ENCODE assay signal across 10 cellular contexts in genomic region chr1:207883660-207884245, GRCh38. TPM values are rescaled to one million over a fixed set of nuclear protein-coding genes. Genes with fewer than 3 reads are reported as not detected.
DNase-seq lines count a peak whose midpoint lies in the region; TF ChIP-seq lines count a peak whose summit lies in the region.
"Had no signal": no experiment of that assay in that cellular context is flagged by ENCODE, and none has a peak within 500 bp of the region (broad histone marks: within the 10 kb centered on the region; RNA-seq: fewer than 3 reads in every experiment).

No MANE protein-coding gene starts in this region.

- peak; percentile 30 for DNase-seq in stimulated activated CD4-positive, alpha-beta T cell treated with anti-CD3 and anti-CD28 coated beads, Interleukin-15, amount 100 ng/mL, for 24 hours
- no peak for DNase-seq in stimulated activated CD4-positive, alpha-beta T cell treated with anti-CD3 and anti-CD28 coated beads, Interleukin-2, amount 100 ng/mL, for 24 hours
- DNase-seq in NCI-H345 treated with DMSO at 0.1 percent for 48 hours (lab: John Stamatoyannopoulos, UW; ENCODE audit: unreplicated experiment) (peak; percentile 89), esophagus squamous epithelium (lab: John Stamatoyannopoulos, UW) (no peak), KBM-7 (no peak), NCI-H1694 treated with DMSO at 0.1 percent for 48 hours (lab: John Stamatoyannopoulos, UW) (no peak), GM20000 (ENCODE audit: low spot score) (no peak)
- DNase-seq in stimulated activated CD4-positive, alpha-beta T cell treated with anti-CD3 and anti-CD28 coated beads, Interleukin-2, amount 100 ng/mL, for 48 hours, result no peak
- DNase-seq: NCI-H2107; stimulated activated CD4-positive, alpha-beta T cell treated with anti-CD3 and anti-CD28 coated beads, Interleukin-1b, Interleukin-23, amount 100 ng/mL, for 48 hours had no signal

- WGBS in esophagus squamous epithelium, 2 donors, result 56 to 66% methylated on average over 2 of the region's 2 CpGs

- intact Hi-C loops in esophagus squamous epithelium (cut with DNase I), result no loop called here

- in situ Hi-C loops in KBM-7 (cut with MboI; ENCODE audit: low pct_unique_long_range_greater_than_20kb, low sequenced_read_pairs), result no loop called here

- no peaks in the 10 kb centered on the region for H3K36me3 ChIP-seq in esophagus squamous epithelium

- H3K27ac ChIP-seq in esophagus squamous epithelium, result peak overlapping the region in 3 of 4 donors; percentile 43 to 82 (median 64)

- no peaks in the 10 kb centered on the region for H3K9me3 ChIP-seq in esophagus squamous epithelium

- peak overlapping the region in 2 of 4 donors; percentile 8 to 24 for H3K4me3 ChIP-seq in esophagus squamous epithelium

- no peak for TF ChIP-seq CTCF in esophagus squamous epithelium (IDR thresholded peaks at IDR 0.05)
- TF ChIP-seq CTCF in GM20000 (IDR thresholded peaks at IDR 0.05; ENCODE audit: extremely low read depth, missing control alignments), result no peak

- no peak for TF ChIP-seq POLR2A in esophagus squamous epithelium (IDR thresholded peaks at IDR 0.05)

- no peaks in the 10 kb centered on the region for H3K27me3 ChIP-seq in esophagus squamous epithelium

- H3K4me1 ChIP-seq in esophagus squamous epithelium, result peaks cover 1 to 62% (median 17%) of the 10 kb centered on the region in 3 donors

RNA-seq across cellular contexts. Expression of gene CD34, which starts 27.2 kb away (rescaled TPM):
- total RNA-seq in esophagus squamous epithelium, result 10 to 100 TPM in 2 of 4 donors, 1 to 10 TPM in 2; 1.3 to 32.2 (median 11.0) TPM

Comparison
In these comparisons a context has a peak if more than half of its experiments do, and no peak if none do; other contexts are left out.
1. DNase-seq: peak in stimulated activated CD4-positive, alpha-beta T cell treated with anti-CD3 and anti-CD28 coated beads, Interleukin-15, amount 100 ng/mL, for 24 hours (single experiment) and NCI-H345 treated with DMSO at 0.1 percent for 48 hours (single experiment); none in stimulated activated CD4-positive, alpha-beta T cell treated with anti-CD3 and anti-CD28 coated beads, Interleukin-2, amount 100 ng/mL, for 24 hours (0 of 2), esophagus squamous epithelium (single experiment), KBM-7 (single experiment), NCI-H1694 treated with DMSO at 0.1 percent for 48 hours (single experiment), stimulated activated CD4-positive, alpha-beta T cell treated with anti-CD3 and anti-CD28 coated beads, Interleukin-2, amount 100 ng/mL, for 48 hours (0 of 2) and GM20000 (single experiment).